1 cellular context compared by ENCODE assay signal in the genomic region with DNA sequence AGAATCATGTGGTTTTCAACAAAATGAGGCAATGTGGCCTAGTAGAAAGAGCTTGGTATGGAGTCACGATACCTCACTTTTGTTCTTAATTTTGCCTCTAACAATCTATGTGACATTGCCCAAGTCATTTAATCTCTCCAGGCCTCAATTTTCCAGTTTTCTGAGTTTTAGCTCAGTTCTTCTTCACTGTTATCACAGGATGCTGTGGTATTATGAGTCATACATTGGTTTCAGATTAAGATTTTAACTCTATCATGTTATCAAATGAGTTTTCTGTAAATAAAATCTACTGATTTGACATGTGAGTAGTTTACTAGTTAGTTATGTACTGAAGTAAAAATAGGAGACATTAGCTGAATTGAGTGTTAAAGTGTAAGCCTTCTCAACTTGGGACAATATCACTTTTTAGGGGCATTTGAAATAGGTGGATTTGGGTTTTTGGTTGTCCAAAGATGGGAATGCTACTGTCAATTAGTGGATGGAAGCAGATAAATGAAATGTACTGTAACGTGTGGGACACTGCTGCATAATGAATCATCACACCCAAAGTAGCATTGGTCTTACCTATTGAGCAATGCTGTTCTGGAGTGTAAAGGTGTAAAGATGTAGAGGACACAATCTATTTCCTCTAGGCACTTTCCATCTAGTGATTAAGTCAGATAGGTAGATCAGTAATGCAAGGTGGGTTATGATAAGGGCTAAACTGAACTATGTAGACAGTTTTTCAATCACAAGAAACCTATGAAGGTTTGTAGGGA.
TF ChIP-seq lines count a peak whose summit lies in the region.

No MANE protein-coding gene starts in this region.

TF ChIP-seq in GM23338, 12 proteins besides CTCF, POLR2A, EP300 and RAD21:
- TF ChIP-seq ZNF331 (CRISPR knock-in tag; IDR thresholded peaks at IDR 0.05; ENCODE audit: low read depth): no peak
- no peak for TF ChIP-seq REST (IDR thresholded peaks at IDR 0.05; ENCODE audit: unreplicated experiment)
- TF ChIP-seq EZH2phosphoT487 (IDR thresholded peaks at IDR 0.05; ENCODE audit: unreplicated experiment): no peak
- no peak for TF ChIP-seq STAT1 (IDR thresholded peaks at IDR 0.05; ENCODE audit: unreplicated experiment)
- no peak for TF ChIP-seq CREB1 (CRISPR knock-in tag; IDR thresholded peaks at IDR 0.05; ENCODE audit: low read depth)
- TF ChIP-seq EZH2 (IDR thresholded peaks at IDR 0.05; ENCODE audit: low read depth, unreplicated experiment): no peak
- no peak for TF ChIP-seq JUNB (IDR thresholded peaks at IDR 0.05; ENCODE audit: unreplicated experiment)
- TF ChIP-seq, protein P1, sequence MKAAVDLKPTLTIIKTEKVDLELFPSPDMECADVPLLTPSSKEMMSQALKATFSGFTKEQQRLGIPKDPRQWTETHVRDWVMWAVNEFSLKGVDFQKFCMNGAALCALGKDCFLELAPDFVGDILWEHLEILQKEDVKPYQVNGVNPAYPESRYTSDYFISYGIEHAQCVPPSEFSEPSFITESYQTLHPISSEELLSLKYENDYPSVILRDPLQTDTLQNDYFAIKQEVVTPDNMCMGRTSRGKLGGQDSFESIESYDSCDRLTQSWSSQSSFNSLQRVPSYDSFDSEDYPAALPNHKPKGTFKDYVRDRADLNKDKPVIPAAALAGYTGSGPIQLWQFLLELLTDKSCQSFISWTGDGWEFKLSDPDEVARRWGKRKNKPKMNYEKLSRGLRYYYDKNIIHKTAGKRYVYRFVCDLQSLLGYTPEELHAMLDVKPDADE (IDR thresholded peaks at IDR 0.05): no peak
- no peak for TF ChIP-seq POLR2AphosphoS5 (IDR thresholded peaks at IDR 0.05; ENCODE audit: low read depth)
- TF ChIP-seq ZNF462 (CRISPR knock-in tag; IDR thresholded peaks at IDR 0.05): no peak
- TF ChIP-seq ZNF114 (CRISPR knock-in tag; IDR thresholded peaks at IDR 0.05): no peak
- no peak for TF ChIP-seq NANOG (IDR thresholded peaks at IDR 0.05; ENCODE audit: borderline replicate concordance)
